ENCODE assay signal across 1 cellular context in the genomic region with DNA sequence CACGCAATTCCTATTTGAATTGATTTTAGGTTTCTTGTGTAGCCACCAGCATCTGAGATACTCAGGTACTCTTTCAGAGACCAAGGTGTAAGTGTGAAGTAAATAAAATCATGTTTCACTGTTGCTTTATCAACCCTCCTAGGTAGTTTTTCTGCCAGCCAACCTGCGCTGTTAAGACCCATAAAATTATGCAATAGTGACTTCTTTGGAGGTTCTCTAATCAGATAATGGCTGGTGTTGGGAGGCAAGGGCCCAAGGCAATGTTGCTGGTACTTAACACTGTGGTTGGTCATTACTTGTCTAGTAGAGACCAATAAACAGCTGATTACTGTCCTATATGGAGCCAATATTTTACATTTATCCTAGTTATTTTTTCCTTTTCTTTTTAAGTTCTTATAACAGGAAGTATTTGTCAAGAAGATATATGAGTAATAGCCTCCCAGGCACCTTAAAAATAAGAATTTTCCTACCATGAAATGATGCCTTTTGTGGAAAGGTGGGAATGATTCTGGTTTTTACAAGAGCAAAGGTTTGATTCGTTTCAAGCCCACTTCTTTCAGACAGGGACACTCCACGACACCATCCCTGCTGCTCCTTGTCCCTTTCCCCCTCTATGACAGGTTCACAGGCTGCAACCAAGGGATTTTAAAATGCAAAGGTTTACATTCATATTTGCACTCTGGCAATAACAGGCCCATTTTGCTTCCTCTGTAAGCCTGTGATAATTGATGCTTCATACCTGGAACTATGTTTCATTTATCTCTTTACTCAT.
A peak's percentile ranks its signal among the peaks of the same experiment; 100 is the strongest.
TF ChIP-seq lines count a peak whose summit lies in the region.

No MANE protein-coding gene starts in this region.

TF ChIP-seq in HEK293, 187 proteins besides CTCF, POLR2A, EP300 and RAD21 (continued from another document):
- TF ChIP-seq, protein P1, sequence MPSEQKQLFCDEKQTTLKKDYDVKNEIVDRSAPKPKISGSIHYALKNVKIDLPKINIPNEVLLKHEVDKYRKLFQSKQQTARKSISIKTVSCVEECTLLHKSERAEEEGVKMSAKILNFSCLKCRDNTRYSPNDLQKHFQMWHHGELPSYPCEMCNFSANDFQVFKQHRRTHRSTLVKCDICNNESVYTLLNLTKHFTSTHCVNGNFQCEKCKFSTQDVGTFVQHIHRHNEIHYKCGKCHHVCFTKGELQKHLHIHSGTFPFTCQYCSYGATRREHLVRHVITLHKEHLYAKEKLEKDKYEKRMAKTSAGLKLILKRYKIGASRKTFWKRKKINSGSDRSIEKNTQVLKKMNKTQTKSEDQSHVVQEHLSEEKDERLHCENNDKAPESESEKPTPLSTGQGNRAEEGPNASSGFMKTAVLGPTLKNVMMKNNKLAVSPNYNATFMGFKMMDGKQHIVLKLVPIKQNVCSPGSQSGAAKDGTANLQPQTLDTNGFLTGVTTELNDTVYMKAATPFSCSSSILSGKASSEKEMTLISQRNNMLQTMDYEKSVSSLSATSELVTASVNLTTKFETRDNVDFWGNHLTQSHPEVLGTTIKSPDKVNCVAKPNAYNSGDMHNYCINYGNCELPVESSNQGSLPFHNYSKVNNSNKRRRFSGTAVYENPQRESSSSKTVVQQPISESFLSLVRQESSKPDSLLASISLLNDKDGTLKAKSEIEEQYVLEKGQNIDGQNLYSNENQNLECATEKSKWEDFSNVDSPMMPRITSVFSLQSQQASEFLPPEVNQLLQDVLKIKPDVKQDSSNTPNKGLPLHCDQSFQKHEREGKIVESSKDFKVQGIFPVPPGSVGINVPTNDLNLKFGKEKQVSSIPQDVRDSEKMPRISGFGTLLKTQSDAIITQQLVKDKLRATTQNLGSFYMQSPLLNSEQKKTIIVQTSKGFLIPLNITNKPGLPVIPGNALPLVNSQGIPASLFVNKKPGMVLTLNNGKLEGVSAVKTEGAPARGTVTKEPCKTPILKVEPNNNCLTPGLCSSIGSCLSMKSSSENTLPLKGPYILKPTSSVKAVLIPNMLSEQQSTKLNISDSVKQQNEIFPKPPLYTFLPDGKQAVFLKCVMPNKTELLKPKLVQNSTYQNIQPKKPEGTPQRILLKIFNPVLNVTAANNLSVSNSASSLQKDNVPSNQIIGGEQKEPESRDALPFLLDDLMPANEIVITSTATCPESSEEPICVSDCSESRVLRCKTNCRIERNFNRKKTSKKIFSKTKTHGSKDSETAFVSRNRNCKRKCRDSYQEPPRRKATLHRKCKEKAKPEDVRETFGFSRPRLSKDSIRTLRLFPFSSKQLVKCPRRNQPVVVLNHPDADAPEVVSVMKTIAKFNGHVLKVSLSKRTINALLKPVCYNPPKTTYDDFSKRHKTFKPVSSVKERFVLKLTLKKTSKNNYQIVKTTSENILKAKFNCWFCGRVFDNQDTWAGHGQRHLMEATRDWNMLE (tag by site-specific recombination; conservative IDR thresholded peaks at IDR 0.05; ENCODE audit: low read depth) = no peak
- TF ChIP-seq ZNF785 (tag by site-specific recombination; IDR thresholded peaks at IDR 0.05) (no peak), ZIC2 (tag by site-specific recombination; IDR thresholded peaks at IDR 0.05) (no peak), ZNF529 (tag by site-specific recombination; IDR thresholded peaks at IDR 0.05; ENCODE audit: insufficient replicate concordance) (peak; percentile 92), ZNF311 (tag by site-specific recombination; IDR thresholded peaks at IDR 0.05; ENCODE audit: borderline replicate concordance) (no peak), ZNF707 (tag by site-specific recombination; IDR thresholded peaks at IDR 0.05) (no peak), HOXD13 (CRISPR knock-in tag; IDR thresholded peaks at IDR 0.05; ENCODE audit: borderline replicate concordance) (no peak), ZSCAN30 (tag by site-specific recombination; IDR thresholded peaks at IDR 0.05) (no peak), ZNF701 (tag by site-specific recombination; IDR thresholded peaks at IDR 0.05) (no peak), ZBTB21 (tag by site-specific recombination; IDR thresholded peaks at IDR 0.05) (no peak), ZNF549 (tag by site-specific recombination; IDR thresholded peaks at IDR 0.05) (no peak), REPIN1 (tag by site-specific recombination; IDR thresholded peaks at IDR 0.05; ENCODE audit: low read depth) (no peak), ZNF600 (tag by site-specific recombination; IDR thresholded peaks at IDR 0.05) (no peak)
- TF ChIP-seq, protein P2, sequence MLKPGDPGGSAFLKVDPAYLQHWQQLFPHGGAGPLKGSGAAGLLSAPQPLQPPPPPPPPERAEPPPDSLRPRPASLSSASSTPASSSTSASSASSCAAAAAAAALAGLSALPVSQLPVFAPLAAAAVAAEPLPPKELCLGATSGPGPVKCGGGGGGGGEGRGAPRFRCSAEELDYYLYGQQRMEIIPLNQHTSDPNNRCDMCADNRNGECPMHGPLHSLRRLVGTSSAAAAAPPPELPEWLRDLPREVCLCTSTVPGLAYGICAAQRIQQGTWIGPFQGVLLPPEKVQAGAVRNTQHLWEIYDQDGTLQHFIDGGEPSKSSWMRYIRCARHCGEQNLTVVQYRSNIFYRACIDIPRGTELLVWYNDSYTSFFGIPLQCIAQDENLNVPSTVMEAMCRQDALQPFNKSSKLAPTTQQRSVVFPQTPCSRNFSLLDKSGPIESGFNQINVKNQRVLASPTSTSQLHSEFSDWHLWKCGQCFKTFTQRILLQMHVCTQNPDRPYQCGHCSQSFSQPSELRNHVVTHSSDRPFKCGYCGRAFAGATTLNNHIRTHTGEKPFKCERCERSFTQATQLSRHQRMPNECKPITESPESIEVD (tag by site-specific recombination; IDR thresholded peaks at IDR 0.05) = peak; percentile 50; the same call in 1 of the 2 replicates
- TF ChIP-seq, protein P3, sequence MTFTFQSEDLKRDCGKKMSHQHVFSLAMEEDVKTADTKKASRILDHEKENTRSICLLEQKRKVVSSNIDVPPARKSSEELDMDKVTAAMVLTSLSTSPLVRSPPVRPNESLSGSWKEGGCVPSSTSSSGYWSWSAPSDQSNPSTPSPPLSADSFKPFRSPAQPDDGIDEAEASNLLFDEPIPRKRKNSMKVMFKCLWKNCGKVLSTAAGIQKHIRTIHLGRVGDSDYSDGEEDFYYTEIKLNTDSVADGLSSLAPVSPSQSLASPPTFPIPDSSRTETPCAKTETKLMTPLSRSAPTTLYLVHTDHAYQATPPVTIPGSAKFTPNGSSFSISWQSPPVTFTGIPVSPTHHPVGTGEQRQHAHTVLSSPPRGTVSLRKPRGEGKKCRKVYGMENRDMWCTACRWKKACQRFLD (tag by site-specific recombination; IDR thresholded peaks at IDR 0.05) = no peak
TF ChIP-seq in HEK293: peak in this region for 3.
